9 cellular contexts compared by ENCODE assay signal in genomic region chr5:160467555-160468418, GRCh38. TPM values are rescaled to one million over a fixed set of nuclear protein-coding genes. Genes with fewer than 3 reads are reported as not detected.
DNase-seq lines count a peak whose midpoint lies in the region; ATAC-seq and TF ChIP-seq lines count a peak whose summit lies in the region.
"Had no signal": no experiment of that assay in that cellular context is flagged by ENCODE, and none has a peak within 500 bp of the region (broad histone marks: within the 10 kb centered on the region; RNA-seq: fewer than 3 reads in every experiment).

No MANE protein-coding gene starts in this region.

- no peaks in the 10 kb centered on the region for H3K9me3 ChIP-seq in vagina
- H3K9me3 ChIP-seq: neutrophil had no signal

- H3K9ac ChIP-seq in rectal smooth muscle tissue (ENCODE audit: low read length), result no peak overlapping the region

- TF ChIP-seq POLR2A in vagina (IDR thresholded peaks at IDR 0.05), result no peak

- intact Hi-C loops in vagina (cut with DNase I), result no loop called here

- H3K36me3 ChIP-seq in rectal smooth muscle tissue (ENCODE audit: control insufficient read depth, insufficient read depth, low read length), result no peaks in the 10 kb centered on the region
- H3K36me3 ChIP-seq in vagina, result no peaks in the 10 kb centered on the region
- H3K36me3 ChIP-seq: neutrophil had no signal

- no peaks in the 10 kb centered on the region for H3K27me3 ChIP-seq in rectal smooth muscle tissue (ENCODE audit: control insufficient read depth, insufficient read depth, low read length)
- no peaks in the 10 kb centered on the region for H3K27me3 ChIP-seq in vagina

- ATAC-seq in GM18499 (IDR thresholded peaks at IDR 0.05; ENCODE audit: insufficient read depth, unreplicated experiment), result peak; percentile 87
- peak; percentile 91 for ATAC-seq in HG02840 (IDR thresholded peaks at IDR 0.05; ENCODE audit: low FRiP score, unreplicated experiment)

- no peak for TF ChIP-seq CTCF in vagina (IDR thresholded peaks at IDR 0.05)

- H3K4me3 ChIP-seq in rectal smooth muscle tissue (ENCODE audit: low read length) (peak overlapping the region; percentile 53), vagina (peak overlapping the region; percentile 30 to 32)

- no peak overlapping the region for H3K27ac ChIP-seq in rectal smooth muscle tissue (ENCODE audit: low read depth, low read length)
- H3K27ac ChIP-seq in vagina, result no peak overlapping the region
- H3K27ac ChIP-seq: neutrophil had no signal

- H3K4me1 ChIP-seq in rectal smooth muscle tissue (ENCODE audit: control insufficient read depth, insufficient read depth, low read length) (peaks cover 3% of the 10 kb centered on the region), vagina (peaks cover 29% of the 10 kb centered on the region)

- DNase-seq in RPMI8226, result peak; percentile 63
- DNase-seq in activated effector memory CD4-positive, alpha-beta T cell treated with anti-CD3 and anti-CD28 coated beads, Interleukin-2, amount 50 U/mL, for 16 hours, result peak; percentile 94
- DNase-seq in germinal center (ENCODE audit: low spot score), result peak; percentile 81
- DNase-seq in vagina (ENCODE audit: extremely low spot score in 2 of 2), result no peak
- DNase-seq in NCI-H2171 (lab: John Stamatoyannopoulos, UW), result no peak

RNA-seq across cellular contexts. Expression of gene PTTG1, which starts 46.1 kb away (rescaled TPM):
- 89.1 TPM for total RNA-seq in vagina

RNA-seq across cellular contexts. Expression of gene SLU7, which starts 48.9 kb away (rescaled TPM):
- total RNA-seq in vagina, result 24.3 TPM

Comparison
In these comparisons a context has a peak if more than half of its experiments do, and no peak if none do; other contexts are left out.
1. DNase-seq: peak in RPMI8226 (single experiment), activated effector memory CD4-positive, alpha-beta T cell treated with anti-CD3 and anti-CD28 coated beads, Interleukin-2, amount 50 U/mL, for 16 hours (single experiment) and germinal center (single experiment); none in vagina (0 of 2) and NCI-H2171 (single experiment).